1 cellular context compared by ENCODE assay signal in the genomic region with DNA sequence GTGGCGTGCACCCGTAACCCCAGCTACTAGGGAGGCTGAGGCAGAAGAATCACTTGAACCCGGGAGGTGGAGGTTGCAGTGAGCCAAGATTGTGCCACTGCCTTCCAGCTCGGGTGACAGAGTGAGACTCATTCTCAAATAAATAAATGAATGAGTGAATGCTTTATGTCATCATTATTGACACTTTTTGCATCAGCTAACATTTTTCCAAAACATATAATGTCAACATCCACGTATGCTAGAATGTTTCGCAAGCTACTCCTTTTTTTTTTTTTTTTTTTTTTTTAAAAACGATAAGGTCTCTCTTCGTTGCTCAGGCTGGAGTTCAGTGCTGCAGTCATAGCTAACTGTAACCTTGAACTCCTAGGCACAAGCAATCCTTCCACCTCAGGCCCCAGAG.
TF ChIP-seq lines count a peak whose summit lies in the region.

No MANE protein-coding gene starts in this region.

TF ChIP-seq in K562, 482 proteins besides CTCF, POLR2A, EP300 and RAD21 (continued from another document):
- TF ChIP-seq RBFOX2 (IDR thresholded peaks at IDR 0.05; ENCODE audit: low read depth, low read length): no peak
- 0 out of 2 replicates have a peak, but pooled peaks have one; percentile 13 for TF ChIP-seq ZNF384 (IDR thresholded peaks at IDR 0.05; ENCODE audit: low read depth, low read length)
- no peak for TF ChIP-seq TAF7 (tag; IDR thresholded peaks at IDR 0.05)
- TF ChIP-seq CEBPG (CRISPR knock-in tag; IDR thresholded peaks at IDR 0.05): peak; percentile 54
- peak in 1 of 2 experiments; percentile 78; a peak in 2 of 4 replicates for TF ChIP-seq CEBPG (tag; conservative IDR thresholded peaks at IDR 0.05 in 1 of 2, IDR thresholded peaks at IDR 0.05 in 1 of 2)
- no peak for TF ChIP-seq FIP1L1 (IDR thresholded peaks at IDR 0.05; ENCODE audit: low read depth, low read length, poor library complexity, severe bottlenecking)
- TF ChIP-seq MED1 (CRISPR knock-in tag; IDR thresholded peaks at IDR 0.05; ENCODE audit: borderline replicate concordance): no peak
